ENCODE assay signal across 26 cellular contexts in the genomic region with DNA sequence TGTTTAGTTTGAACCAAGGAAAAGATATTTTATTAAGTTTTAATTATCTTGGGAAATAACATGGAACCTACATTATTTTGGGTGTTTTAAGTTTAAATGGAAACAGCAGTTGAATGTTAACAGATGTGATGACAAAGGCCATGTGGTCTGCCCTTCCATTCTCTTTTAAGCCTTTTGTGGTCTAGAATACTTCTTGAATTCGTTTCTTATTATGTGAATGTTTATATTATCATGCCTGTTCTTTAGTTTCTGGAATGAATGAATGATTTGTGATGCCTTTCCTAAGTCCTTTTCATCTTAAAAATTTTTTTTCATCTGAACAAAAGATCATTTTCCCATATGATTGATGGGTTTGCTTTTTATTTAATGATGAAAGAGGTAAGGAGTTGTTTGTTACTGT. TPM values are rescaled to one million over a fixed set of nuclear protein-coding genes. Genes with fewer than 3 reads are reported as not detected.
DNase-seq lines count a peak whose midpoint lies in the region; ATAC-seq and TF ChIP-seq lines count a peak whose summit lies in the region.
"Had no signal": no experiment of that assay in that cellular context is flagged by ENCODE, and none has a peak within 500 bp of the region (broad histone marks: within the 10 kb centered on the region; RNA-seq: fewer than 3 reads in every experiment).

No MANE protein-coding gene starts in this region.

- ATAC-seq in CD4-positive, CD25-positive, alpha-beta regulatory T cell (ENCODE audit: low read depth in 2 of 2) = no peak
- no peak for ATAC-seq in HG03521 (IDR thresholded peaks at IDR 0.05; ENCODE audit: unreplicated experiment)
- no peak for ATAC-seq in left lobe of liver
- ATAC-seq in upper lobe of left lung (ENCODE audit: low FRiP score in 2 of 2) = no peak
- ATAC-seq: PC-3, upper lobe of right lung, WTC11 had no signal

- peaks cover 10% of the 10 kb centered on the region in 2 experiments for H3K9me3 ChIP-seq in CD4-positive, CD25-positive, alpha-beta regulatory T cell (ENCODE audit: control insufficient read depth in 2 of 2, low read length in 2 of 2)
- H3K9me3 ChIP-seq in upper lobe of left lung = peaks cover 0 to 5% (median 2%) of the 10 kb centered on the region in 4 donors
- H3K9me3 ChIP-seq: adrenal gland, prostate gland had no signal

- no peak for TF ChIP-seq CTCF in upper lobe of left lung (IDR thresholded peaks at IDR 0.05)

- peak overlapping the region; percentile 41 for H3K27ac ChIP-seq in CD4-positive, CD25-positive, alpha-beta regulatory T cell (ENCODE audit: insufficient read depth, low read length, poor library complexity, severe bottlenecking)
- H3K27ac ChIP-seq in upper lobe of left lung = no peak overlapping the region
- H3K27ac ChIP-seq: adrenal gland, esophagus squamous epithelium, hepatocyte, prostate gland, stomach, upper lobe of right lung had no signal

- H3K4me3 ChIP-seq in CD4-positive, CD25-positive, alpha-beta regulatory T cell (ENCODE audit: low read depth, low read length) = no peak overlapping the region
- no peak overlapping the region for H3K4me3 ChIP-seq in upper lobe of left lung
- H3K4me3 ChIP-seq: adrenal gland, esophagus squamous epithelium, hepatocyte, prostate gland, stomach, upper lobe of right lung had no signal

- TF ChIP-seq EP300 in upper lobe of left lung (IDR thresholded peaks at IDR 0.05) = no peak

- H3K27me3 ChIP-seq in CD4-positive, CD25-positive, alpha-beta regulatory T cell (ENCODE audit: control insufficient read depth, insufficient read depth, low read length) = no peaks in the 10 kb centered on the region
- no peaks in the 10 kb centered on the region for H3K27me3 ChIP-seq in upper lobe of left lung
- H3K27me3 ChIP-seq: adrenal gland, esophagus squamous epithelium, hepatocyte, stomach, upper lobe of right lung had no signal

- H3K9me3 Mint-ChIP-seq in CD4-positive, CD25-positive, alpha-beta regulatory T cell = peaks cover 0 to 12% (median 4%) of the 10 kb centered on the region in 7 donors
- peaks cover 12% of the 10 kb centered on the region for H3K9me3 Mint-ChIP-seq in activated naive CD8-positive, alpha-beta T cell treated with anti-CD3 and anti-CD28 coated beads for 36 hours

- H3K27me3 Mint-ChIP-seq in CD4-positive, CD25-positive, alpha-beta regulatory T cell = no peaks in the 10 kb centered on the region
- H3K27me3 Mint-ChIP-seq in activated naive CD8-positive, alpha-beta T cell treated with anti-CD3 and anti-CD28 coated beads for 36 hours = no peaks in the 10 kb centered on the region
- H3K27me3 Mint-ChIP-seq: activated CD4-positive, alpha-beta memory T cell treated with anti-CD3 and anti-CD28 coated beads, Interleukin-2, amount 10 ng/mL, durations not matched to agents 7 days and 5 days had no signal

- peak overlapping the region in 1 of 3 donors; percentile 42 for H3K27ac Mint-ChIP-seq in CD4-positive, CD25-positive, alpha-beta regulatory T cell
- peak overlapping the region; percentile 76 for H3K27ac Mint-ChIP-seq in activated naive CD8-positive, alpha-beta T cell treated with anti-CD3 and anti-CD28 coated beads for 36 hours
- H3K27ac Mint-ChIP-seq: activated CD4-positive, alpha-beta memory T cell treated with anti-CD3 and anti-CD28 coated beads, Interleukin-2, amount 10 ng/mL, durations not matched to agents 7 days and 5 days; WTC11 had no signal

- no peak overlapping the region for H3K4me3 Mint-ChIP-seq in CD4-positive, CD25-positive, alpha-beta regulatory T cell
- H3K4me3 Mint-ChIP-seq in activated naive CD8-positive, alpha-beta T cell treated with anti-CD3 and anti-CD28 coated beads for 36 hours = no peak overlapping the region
- H3K4me3 Mint-ChIP-seq: activated CD4-positive, alpha-beta memory T cell treated with anti-CD3 and anti-CD28 coated beads, Interleukin-2, amount 10 ng/mL, durations not matched to agents 7 days and 5 days; WTC11 had no signal

- H3K4me1 ChIP-seq in CD4-positive, CD25-positive, alpha-beta regulatory T cell (ENCODE audit: control insufficient read depth, insufficient read depth, low read length, poor library complexity, severe bottlenecking) = peaks cover 32% of the 10 kb centered on the region
- peaks cover 17 to 40% (median 21%) of the 10 kb centered on the region in 4 donors for H3K4me1 ChIP-seq in upper lobe of left lung

- no peak for TF ChIP-seq POLR2A in upper lobe of left lung (IDR thresholded peaks at IDR 0.05)

- peaks cover 45 to 64% (median 53%) of the 10 kb centered on the region in 4 donors for H3K4me1 Mint-ChIP-seq in CD4-positive, CD25-positive, alpha-beta regulatory T cell
- H3K4me1 Mint-ChIP-seq in activated naive CD8-positive, alpha-beta T cell treated with anti-CD3 and anti-CD28 coated beads for 36 hours = peaks cover 66% of the 10 kb centered on the region
- H3K4me1 Mint-ChIP-seq: WTC11 had no signal

- WGBS in upper lobe of left lung, 2 donors = 33 to 47% methylated on average over 1 of the region's 1 CpG

- DNase-seq in CD4-positive, CD25-positive, alpha-beta regulatory T cell = no peak
- DNase-seq in H4 (ENCODE audit: low spot score) = peak; percentile 27
- DNase-seq in activated naive CD8-positive, alpha-beta T cell treated with anti-CD3 and anti-CD28 coated beads for 36 hours = no peak
- peak; percentile 49 for DNase-seq in fibroblast of the conjunctiva (ENCODE audit: low read depth)
- DNase-seq in left lobe of liver (ENCODE audit: low spot score) = no peak
- DNase-seq in activated CD8-positive, alpha-beta memory T cell treated with anti-CD3 and anti-CD28 coated beads for 24 hours = no peak
- no peak for DNase-seq in upper lobe of left lung
- DNase-seq: activated CD4-positive, alpha-beta memory T cell treated with anti-CD3 and anti-CD28 coated beads, Interleukin-2, amount 10 ng/mL, durations not matched to agents 7 days and 5 days; adrenal gland; Calu3; caudate nucleus; esophagus squamous epithelium; islet precursor cell; mammary epithelial cell; NCI-H1436 treated with DMSO at 0.1 percent for 48 hours; NCI-H2171 treated with DMSO at 0.1 percent for 48 hours; NCI-H748 treated with DMSO at 0.1 percent for 48 hours; PC-3; small intestine; stimulated activated CD4-positive, alpha-beta T cell treated with anti-CD3 and anti-CD28 coated beads, Interleukin-2, amount 100 ng/mL, for 48 hours; stomach; upper lobe of right lung had no signal

- H3K36me3 ChIP-seq in CD4-positive, CD25-positive, alpha-beta regulatory T cell (ENCODE audit: control insufficient read depth, insufficient read depth, low read length) = peaks cover 43% of the 10 kb centered on the region
- H3K36me3 ChIP-seq in upper lobe of left lung = peaks cover 0 to 39% (median 12%) of the 10 kb centered on the region in 4 donors
- H3K36me3 ChIP-seq: adrenal gland, prostate gland had no signal

- H3K36me3 Mint-ChIP-seq in CD4-positive, CD25-positive, alpha-beta regulatory T cell = peaks cover 28% of the 10 kb centered on the region
- peaks cover 53% of the 10 kb centered on the region for H3K36me3 Mint-ChIP-seq in activated naive CD8-positive, alpha-beta T cell treated with anti-CD3 and anti-CD28 coated beads for 36 hours

RNA-seq across cellular contexts. Expression of gene SNRK, which starts 44.6 kb away (rescaled TPM):
- total RNA-seq in CD4-positive, CD25-positive, alpha-beta regulatory T cell = 158 TPM
- 10 to 100 TPM; 40.7 to 56.9 (median 48.1) TPM for polyA plus RNA-seq in CD4-positive, CD25-positive, alpha-beta regulatory T cell
- total RNA-seq in H4 (2014; rRNA removed; shearing (Covaris generic)) = 9.2 and 11.4 TPM in 2 replicates
- total RNA-seq in activated naive CD8-positive, alpha-beta T cell treated with anti-CD3 and anti-CD28 coated beads for 36 hours = 10 to 100 TPM; 26.8 to 29.3 TPM
- 12.4 TPM for total RNA-seq in left lobe of liver
- total RNA-seq in upper lobe of left lung = 10 to 100 TPM; 25.1 to 68.5 (median 45.3) TPM

Comparison
In these comparisons a context has a peak if more than half of its experiments do, and no peak if none do; other contexts are left out.
1. DNase-seq: peak in H4 (single experiment) and fibroblast of the conjunctiva (single experiment); none in CD4-positive, CD25-positive, alpha-beta regulatory T cell (0 of 3), activated naive CD8-positive, alpha-beta T cell treated with anti-CD3 and anti-CD28 coated beads for 36 hours (single experiment), left lobe of liver (single experiment), activated CD8-positive, alpha-beta memory T cell treated with anti-CD3 and anti-CD28 coated beads for 24 hours (single experiment) and upper lobe of left lung (0 of 2).